Comparison of ENCODE assay signal across 1 cellular context in genomic region chr7:35831208-35831607, GRCh38.
TF ChIP-seq lines count a peak whose summit lies in the region.

No MANE protein-coding gene starts in this region.

TF ChIP-seq in IMR-90, 13 proteins besides CTCF, POLR2A, EP300 and RAD21 (continued from another document):
- no peak for TF ChIP-seq SMC3 (IDR thresholded peaks at IDR 0.05; ENCODE audit: low read depth, low read length)
- no peak for TF ChIP-seq CHD1 (IDR thresholded peaks at IDR 0.05; ENCODE audit: low read depth, low read length)
- no peak for TF ChIP-seq MAFK (IDR thresholded peaks at IDR 0.05; ENCODE audit: low read depth, low read length)
- TF ChIP-seq MXI1 (IDR thresholded peaks at IDR 0.05; ENCODE audit: borderline replicate concordance, low read depth, low read length), result no peak
